In the genomic region with DNA sequence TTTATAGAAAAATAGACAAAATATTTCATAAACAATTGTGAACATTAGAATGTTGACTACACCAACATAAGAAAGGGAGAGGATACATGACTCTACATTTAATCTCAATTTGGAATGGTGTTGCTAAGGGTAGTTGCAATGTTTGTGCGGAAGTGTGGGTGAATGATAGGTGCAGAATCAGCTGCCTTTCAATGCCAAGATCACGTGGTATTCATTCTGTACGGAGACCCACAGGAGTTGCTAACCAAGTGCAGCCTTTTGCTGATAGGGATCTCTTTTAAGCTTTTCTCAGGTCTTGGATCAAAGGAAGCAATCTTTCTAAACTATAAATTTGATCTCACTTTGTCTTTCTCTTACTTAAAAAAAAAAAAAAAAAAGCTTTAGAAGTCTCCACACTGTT, we compare ENCODE assay signal across 21 cellular contexts.
"Had no signal": no experiment of that assay in that cellular context is flagged by ENCODE, and none has a peak within 500 bp of the region (broad histone marks: within the 10 kb centered on the region; RNA-seq: fewer than 3 reads in every experiment).

No MANE protein-coding gene starts in this region.

- H3K27ac Mint-ChIP-seq: activated naive CD4-positive, alpha-beta T cell treated with anti-CD3 and anti-CD28 coated beads, Interleukin-2, amount 50 U/mL, for 72 hours; activated T-cell treated with anti-CD3 and anti-CD28 coated beads, Interleukin-2, amount 50 U/mL, for 72 hours; nephron progenitor cell; stimulated activated effector memory CD8-positive, alpha-beta T cell treated with anti-CD3 and anti-CD28 coated beads, Interleukin-12 subunit alpha, Interleukin-12 subunit beta, amount 100 ng/mL, for 72 hours had no signal

- DNase-seq: activated CD4-positive, alpha-beta T cell treated with anti-CD3 and anti-CD28 coated beads, Interleukin-2, amount 50 U/mL, for 1 hour; activated CD4-positive, CD25-positive, alpha-beta regulatory T cell; activated effector memory CD4-positive, alpha-beta T cell treated with anti-CD3 and anti-CD28 coated beads, Interleukin-2, amount 50 U/mL, for 16 hours; activated T-cell treated with anti-CD3 and anti-CD28 coated beads, Interleukin-2, amount 50 U/mL, for 72 hours; amniotic stem cell; colonic mucosa; dorsolateral prefrontal cortex; esophagus squamous epithelium; head of caudate nucleus; left cardiac atrium; nephron progenitor cell; SK-N-SH; small intestine; stimulated activated CD4-positive, alpha-beta T cell treated with anti-CD3 and anti-CD28 coated beads, Interleukin-2, amount 100 ng/mL, for 24 hours; T1000; testis; trophoblast cell had no signal

- H3K4me3 Mint-ChIP-seq: activated T-cell treated with anti-CD3 and anti-CD28 coated beads, Interleukin-2, amount 50 U/mL, for 72 hours; nephron progenitor cell; stimulated activated effector memory CD8-positive, alpha-beta T cell treated with anti-CD3 and anti-CD28 coated beads, Interleukin-12 subunit alpha, Interleukin-12 subunit beta, amount 100 ng/mL, for 72 hours had no signal

- H3K36me3 Mint-ChIP-seq: activated naive CD4-positive, alpha-beta T cell treated with anti-CD3 and anti-CD28 coated beads, Interleukin-2, amount 50 U/mL, for 72 hours; stimulated activated effector memory CD8-positive, alpha-beta T cell treated with anti-CD3 and anti-CD28 coated beads, Interleukin-12 subunit alpha, Interleukin-12 subunit beta, amount 100 ng/mL, for 72 hours had no signal

- ATAC-seq: gastroesophageal sphincter; left cardiac atrium; sciatic nerve; stimulated activated effector memory CD8-positive, alpha-beta T cell treated with anti-CD3 and anti-CD28 coated beads, Interleukin-12 subunit alpha, Interleukin-12 subunit beta, amount 100 ng/mL, for 72 hours had no signal

- H3K4me1 Mint-ChIP-seq: nephron progenitor cell had no signal

- H3K9me3 Mint-ChIP-seq: activated naive CD4-positive, alpha-beta T cell treated with anti-CD3 and anti-CD28 coated beads, Interleukin-2, amount 50 U/mL, for 72 hours; activated T-cell treated with anti-CD3 and anti-CD28 coated beads, Interleukin-2, amount 50 U/mL, for 72 hours; nephron progenitor cell; stimulated activated effector memory CD8-positive, alpha-beta T cell treated with anti-CD3 and anti-CD28 coated beads, Interleukin-12 subunit alpha, Interleukin-12 subunit beta, amount 100 ng/mL, for 72 hours had no signal
